In the genomic region with DNA sequence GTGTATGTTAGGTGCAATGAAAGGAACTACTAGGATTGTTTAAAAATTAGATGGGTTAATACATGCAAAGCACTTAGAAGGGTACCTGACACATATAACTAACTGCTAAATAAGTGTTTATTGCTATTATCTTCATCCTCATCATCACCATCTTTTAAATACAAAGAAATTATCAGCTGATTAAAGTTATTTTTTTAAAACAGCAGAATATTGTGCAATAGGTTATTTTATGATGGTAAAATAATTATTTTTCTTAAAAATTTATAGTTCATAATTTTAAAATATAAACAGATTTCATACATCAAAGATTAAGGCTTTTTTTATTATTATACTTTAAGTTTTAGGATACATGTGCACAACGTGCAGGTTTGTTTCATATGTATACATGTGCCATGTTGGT, we compare ENCODE assay signal across 7 cellular contexts.
"Had no signal": no experiment of that assay in that cellular context is flagged by ENCODE, and none has a peak within 500 bp of the region (broad histone marks: within the 10 kb centered on the region; RNA-seq: fewer than 3 reads in every experiment).

No MANE protein-coding gene starts in this region.

- H2AFZ ChIP-seq: GM23338 had no signal

- FAIRE-seq: H1, H54, HTR-8/SVneo had no signal

- DNase-seq: H9, HCEC 1CT, KG1 had no signal

- H3K4me3 ChIP-seq: GM23338 had no signal

- H3K4me2 ChIP-seq: GM23338 had no signal

- ATAC-seq: GM23338 had no signal
